10 cellular contexts compared by ENCODE assay signal in genomic region chr16:24075929-24076716, GRCh38.
DNase-seq lines count a peak whose midpoint lies in the region; ATAC-seq and TF ChIP-seq lines count a peak whose summit lies in the region.
"Had no signal": no experiment of that assay in that cellular context is flagged by ENCODE, and none has a peak within 500 bp of the region (broad histone marks: within the 10 kb centered on the region; RNA-seq: fewer than 3 reads in every experiment).

No MANE protein-coding gene starts in this region.

- H3K27me3 Mint-ChIP-seq in activated CD8-positive, alpha-beta memory T cell treated with anti-CD3 and anti-CD28 coated beads, Interleukin-2, amount 10 ng/mL, durations not matched to agents 7 days and 5 days: no peaks in the 10 kb centered on the region

- CTCF ChIA-PET in activated CD8-positive, alpha-beta memory T cell treated with anti-CD3 and anti-CD28 coated beads, Interleukin-2, amount 10 ng/mL, durations not matched to agents 7 days and 5 days (lab: Charles Lee): no interaction called here

- no peak overlapping the region for H3K27ac Mint-ChIP-seq in activated CD8-positive, alpha-beta memory T cell treated with anti-CD3 and anti-CD28 coated beads, Interleukin-2, amount 10 ng/mL, durations not matched to agents 7 days and 5 days

- H3K4me1 Mint-ChIP-seq in activated CD8-positive, alpha-beta memory T cell treated with anti-CD3 and anti-CD28 coated beads, Interleukin-2, amount 10 ng/mL, durations not matched to agents 7 days and 5 days: peaks cover 34% of the 10 kb centered on the region

- peaks cover 9% of the 10 kb centered on the region for H3K36me3 Mint-ChIP-seq in activated CD8-positive, alpha-beta memory T cell treated with anti-CD3 and anti-CD28 coated beads, Interleukin-2, amount 10 ng/mL, durations not matched to agents 7 days and 5 days

- peak; percentile 61 for DNase-seq in activated CD8-positive, alpha-beta memory T cell treated with anti-CD3 and anti-CD28 coated beads, Interleukin-2, amount 10 ng/mL, durations not matched to agents 7 days and 5 days
- no peak for DNase-seq in activated CD8-positive, alpha-beta memory T cell treated with anti-CD3 and anti-CD28 coated beads for 24 hours
- peak; percentile 37 to 51 for DNase-seq in activated T-cell treated with anti-CD3 and anti-CD28 coated beads, Interleukin-2, amount 50 U/mL, for 48 hours
- peak in 2 of 3 donors; percentile 21 to 28 for DNase-seq in stimulated activated CD4-positive, alpha-beta T cell treated with anti-CD3 and anti-CD28 coated beads, TNF-alpha, amount 100 ng/mL, for 48 hours (ENCODE audit: low read depth in 3 of 3)
- DNase-seq in dermis blood vessel endothelial cell: no peak
- DNase-seq: left ventricle myocardium superior, Right ventricle myocardium superior had no signal

- peak; percentile 86 for ATAC-seq in activated CD8-positive, alpha-beta memory T cell treated with anti-CD3 and anti-CD28 coated beads, Interleukin-2, amount 10 ng/mL, durations not matched to agents 7 days and 5 days
- ATAC-seq in HG03354 (IDR thresholded peaks at IDR 0.05; ENCODE audit: poor library complexity, severe bottlenecking, unreplicated experiment) (peak; percentile 56), SK-N-SH treated with all-trans-retinoic acid at 6 μM for 48 hours (no peak), GM21717 (IDR thresholded peaks at IDR 0.05; ENCODE audit: unreplicated experiment) (no peak)
- ATAC-seq: left ventricle myocardium superior had no signal

- H3K4me3 Mint-ChIP-seq in activated CD8-positive, alpha-beta memory T cell treated with anti-CD3 and anti-CD28 coated beads, Interleukin-2, amount 10 ng/mL, durations not matched to agents 7 days and 5 days: no peak overlapping the region

- no peaks in the 10 kb centered on the region for H3K9me3 Mint-ChIP-seq in activated CD8-positive, alpha-beta memory T cell treated with anti-CD3 and anti-CD28 coated beads, Interleukin-2, amount 10 ng/mL, durations not matched to agents 7 days and 5 days (ENCODE audit: low read depth)

TF ChIP-seq in SK-N-SH treated with all-trans-retinoic acid at 6 μM for 48 hours, 23 proteins besides CTCF, POLR2A, EP300 and RAD21:
- TF ChIP-seq TCF4 (CRISPR knock-in tag; IDR thresholded peaks at IDR 0.05; ENCODE audit: borderline replicate concordance) (no peak), BACH2 (CRISPR knock-in tag; IDR thresholded peaks at IDR 0.05; ENCODE audit: borderline replicate concordance) (no peak), ESRRG (CRISPR knock-in tag; IDR thresholded peaks at IDR 0.05) (no peak), ARNTL (CRISPR knock-in tag; IDR thresholded peaks at IDR 0.05; ENCODE audit: borderline replicate concordance, low read depth) (no peak), GLIS3 (CRISPR knock-in tag; IDR thresholded peaks at IDR 0.05) (no peak), ISL1 (CRISPR knock-in tag; IDR thresholded peaks at IDR 0.05) (no peak), CSDC2 (CRISPR knock-in tag; IDR thresholded peaks at IDR 0.05) (no peak), ZFP3 (CRISPR knock-in tag; IDR thresholded peaks at IDR 0.05) (no peak), TSHZ2 (CRISPR knock-in tag; IDR thresholded peaks at IDR 0.05) (no peak), ZNF565 (CRISPR knock-in tag; conservative IDR thresholded peaks at IDR 0.05; ENCODE audit: low read depth) (no peak), POU6F1 (CRISPR knock-in tag; IDR thresholded peaks at IDR 0.05; ENCODE audit: borderline replicate concordance, low read depth) (no peak), ZNF70 (CRISPR knock-in tag; IDR thresholded peaks at IDR 0.05) (no peak), RARB (CRISPR knock-in tag; IDR thresholded peaks at IDR 0.05) (no peak), OSR1 (CRISPR knock-in tag; IDR thresholded peaks at IDR 0.05) (no peak), PPARA (CRISPR knock-in tag; IDR thresholded peaks at IDR 0.05; ENCODE audit: borderline replicate concordance) (no peak), ZFP30 (CRISPR knock-in tag; IDR thresholded peaks at IDR 0.05) (no peak), CREB5 (CRISPR knock-in tag; IDR thresholded peaks at IDR 0.05; ENCODE audit: low read depth) (no peak), SNAI2 (CRISPR knock-in tag; IDR thresholded peaks at IDR 0.05) (no peak)

Comparison
In these comparisons a context has a peak if more than half of its experiments do, and no peak if none do; other contexts are left out.
1. DNase-seq: peak in activated CD8-positive, alpha-beta memory T cell treated with anti-CD3 and anti-CD28 coated beads, Interleukin-2, amount 10 ng/mL, durations not matched to agents 7 days and 5 days (single experiment), activated T-cell treated with anti-CD3 and anti-CD28 coated beads, Interleukin-2, amount 50 U/mL, for 48 hours (2 of 2) and stimulated activated CD4-positive, alpha-beta T cell treated with anti-CD3 and anti-CD28 coated beads, TNF-alpha, amount 100 ng/mL, for 48 hours (2 of 3); none in activated CD8-positive, alpha-beta memory T cell treated with anti-CD3 and anti-CD28 coated beads for 24 hours (single experiment) and dermis blood vessel endothelial cell (single experiment).
2. ATAC-seq: peak in activated CD8-positive, alpha-beta memory T cell treated with anti-CD3 and anti-CD28 coated beads, Interleukin-2, amount 10 ng/mL, durations not matched to agents 7 days and 5 days (single experiment) and HG03354 (single experiment); none in SK-N-SH treated with all-trans-retinoic acid at 6 μM for 48 hours (single experiment) and GM21717 (single experiment).